8 cellular contexts compared by ENCODE assay signal in genomic region chrX:46573896-46574336, GRCh38. TPM values are rescaled to one million over a fixed set of nuclear protein-coding genes. Genes with fewer than 3 reads are reported as not detected.
A peak's percentile ranks its signal among the peaks of the same experiment; 100 is the strongest.
DNase-seq lines count a peak whose midpoint lies in the region; ATAC-seq and TF ChIP-seq lines count a peak whose summit lies in the region.

No MANE protein-coding gene starts in this region.

- intact Hi-C loops in PC-3 (cut with micrococcal nuclease): loop anchor here (2.0 to 10.0 kb wide), 3 partner anchors 19 to 181 kb away; partner anchors contain the start of gene SLC9A7

- peaks cover 48% of the 10 kb centered on the region for H3K79me2 ChIP-seq in PC-3 (ENCODE audit: low read length)

- H2AFZ ChIP-seq in PC-3 (ENCODE audit: low read length): peak overlapping the region; percentile 96

- DNase-seq in NCI-H82 (lab: John Stamatoyannopoulos, UW) (peak; percentile 76), NCI-H82 treated with DMSO at 0.1 percent for 48 hours (lab: John Stamatoyannopoulos, UW; ENCODE audit: unreplicated experiment) (no peak), PC-3 (peak; percentile 75), cardiac muscle cell (ENCODE audit: low read depth in 1 of 2, low spot score in 1 of 2) (peak; percentile 37 to 59), NOMO-1 treated with dmso at 0.1 percent for 144 hours (lab: John Stamatoyannopoulos, UW; ENCODE audit: unreplicated experiment) (no peak)
- peak; percentile 10 for DNase-seq in activated gamma-delta T cell treated with anti-CD3 and anti-CD28 coated beads, Interleukin-2, amount 50 U/mL, for 16 hours (ENCODE audit: low read depth)

- TF ChIP-seq CTCF in PC-3 (conservative IDR thresholded peaks at IDR 0.05; ENCODE audit: low read depth, low read length) (no peak), cardiac muscle cell (IDR thresholded peaks at IDR 0.05; ENCODE audit: low read depth, low read length) (no peak)

- peaks cover 4% of the 10 kb centered on the region; the same call in 1 of the 2 replicates for H3K36me3 ChIP-seq in PC-3 (ENCODE audit: low read depth, low read length)
- H3K36me3 ChIP-seq in cardiac muscle cell: no peaks in the 10 kb centered on the region
- H3K36me3 ChIP-seq in rectal smooth muscle tissue (ENCODE audit: control insufficient read depth, insufficient read depth, low read length): no peaks in the 10 kb centered on the region

- H3K27ac ChIP-seq in PC-3 (ENCODE audit: low read length) (peak overlapping the region; percentile 69), cardiac muscle cell (no peak overlapping the region), rectal smooth muscle tissue (ENCODE audit: low read depth, low read length) (no peak overlapping the region)

- peak overlapping the region; percentile 93 for H3K4me2 ChIP-seq in PC-3 (ENCODE audit: low read length)

- peak overlapping the region; percentile 77 for H3K9ac ChIP-seq in PC-3 (ENCODE audit: low read length)
- no peak overlapping the region for H3K9ac ChIP-seq in rectal smooth muscle tissue (ENCODE audit: low read length)

- CTCF ChIA-PET in PC-3 (lab: Charles Lee): no interaction called here

- no peaks in the 10 kb centered on the region; the same call in 1 of the 2 replicates for H4K20me1 ChIP-seq in PC-3 (ENCODE audit: low read length)

- H3K9me3 ChIP-seq in PC-3 (ENCODE audit: low read length) (no peaks in the 10 kb centered on the region), cardiac muscle cell (ENCODE audit: low read depth) (no peaks in the 10 kb centered on the region)

- ATAC-seq in HG03139 (IDR thresholded peaks at IDR 0.05; ENCODE audit: unreplicated experiment): peak; percentile 34
- ATAC-seq in PC-3: peak; percentile 52

- no peaks in the 10 kb centered on the region for H3K9me2 ChIP-seq in PC-3 (replicated peaks; ENCODE audit: low read length)

- H3K27me3 ChIP-seq in PC-3 (ENCODE audit: low read length) (no peaks in the 10 kb centered on the region), cardiac muscle cell (peaks cover 11% of the 10 kb centered on the region), rectal smooth muscle tissue (ENCODE audit: control insufficient read depth, insufficient read depth, low read length) (peaks cover 7% of the 10 kb centered on the region)

- H3K4me1 ChIP-seq in PC-3 (ENCODE audit: insufficient read depth, low read length) (peaks cover 32% of the 10 kb centered on the region), cardiac muscle cell (ENCODE audit: low read depth) (no peaks in the 10 kb centered on the region), rectal smooth muscle tissue (ENCODE audit: control insufficient read depth, insufficient read depth, low read length) (no peaks in the 10 kb centered on the region)

- POLR2A ChIA-PET in PC-3 (lab: Charles Lee; ENCODE audit: unreplicated experiment): no interaction called here

- peaks cover 4% of the 10 kb centered on the region for H3F3A ChIP-seq in PC-3 (ENCODE audit: low read length, unreplicated experiment)

- no TSS peak for BruUV-seq in PC-3 (replicated peaks; lab: Mats Ljungman, UMichigan)

- H3K4me3 ChIP-seq in PC-3 (ENCODE audit: low read length) (peak overlapping the region; percentile 94), cardiac muscle cell (peak overlapping the region; percentile 49), rectal smooth muscle tissue (ENCODE audit: low read length) (peak overlapping the region; percentile 69)

RNA-seq across cellular contexts. Expression of gene CHST7, which starts 0.4 kb away (rescaled TPM):
- total RNA-seq in PC-3 (2014; rRNA removed) (24.7 and 31.9 TPM in 2 replicates), cardiac muscle cell (6.5 and 6.6 TPM in 2 replicates)
- 5.3 and 5.6 TPM in 2 replicates for polyA plus RNA-seq in cardiac muscle cell

RNA-seq across cellular contexts. Expression of gene ZNF674, which starts 28.7 kb away (rescaled TPM):
- 8.2 and 9.0 TPM in 2 replicates for total RNA-seq in PC-3 (2014; rRNA removed)
- total RNA-seq in cardiac muscle cell: 1.8 and 5.5 TPM in 2 replicates
- 1.3 and 1.6 TPM in 2 replicates for polyA plus RNA-seq in cardiac muscle cell

Comparison
In these comparisons a context has a peak if more than half of its experiments do, and no peak if none do; other contexts are left out.
1. DNase-seq: peak in NCI-H82 (single experiment), PC-3 (single experiment), activated gamma-delta T cell treated with anti-CD3 and anti-CD28 coated beads, Interleukin-2, amount 50 U/mL, for 16 hours (single experiment) and cardiac muscle cell (2 of 2); none in NCI-H82 treated with DMSO at 0.1 percent for 48 hours (single experiment) and NOMO-1 treated with dmso at 0.1 percent for 144 hours (single experiment).
2. Peak in every context shown above with its lines, with median percentiles within 50 percentile points of each other: H3K4me3 ChIP-seq.